In genomic region chr1:25924454-25924853, GRCh38 we compare ENCODE assay signal across 17 cellular contexts.
"Had no signal": no experiment of that assay in that cellular context is flagged by ENCODE, and none has a peak within 500 bp of the region (broad histone marks: within the 10 kb centered on the region; RNA-seq: fewer than 3 reads in every experiment).

No MANE protein-coding gene starts in this region.

- ATAC-seq: gastroesophageal sphincter, upper lobe of right lung had no signal

- DNase-seq: activated CD4-positive, alpha-beta T cell treated with anti-CD3 and anti-CD28 coated beads, Interleukin-2, amount 50 U/mL, for 1 hour; activated naive CD4-positive, alpha-beta T cell treated with anti-CD3 and anti-CD28 coated beads, Interleukin-2, amount 50 U/mL, for 16 hours; adrenal gland; colonic mucosa; effector CD8-positive, alpha-beta T cell; left ventricle myocardium inferior; ovary; stimulated activated CD4-positive, alpha-beta T cell treated with anti-CD3 and anti-CD28 coated beads, Interleukin-4, amount 100 ng/mL, for 1 hour; stimulated activated CD8-positive, alpha-beta memory T cell treated with anti-CD3 and anti-CD28 coated beads, Interleukin-4, amount 100 ng/mL, for 48 hours; testis; upper lobe of right lung had no signal

- H3K27ac ChIP-seq: colonic mucosa, epithelial cell of prostate, left ventricle myocardium inferior, ovary, testis, upper lobe of right lung had no signal

- H3K27ac Mint-ChIP-seq: activated T-helper 2 cell treated with anti-CD3 and anti-CD28 coated beads, Interferon-gamma antibody, Interleukin-2, Interleukin-4, amounts not matched to agents 10 μg/mL and 5 μg/mL and 100 μg/mL, durations not matched to agents 14 hours and 24 hours and 36 hours; memory B cell; stimulated activated naive CD8-positive, alpha-beta T cell treated with anti-CD3 and anti-CD28 coated beads, Interleukin-15, Interleukin-2, amounts not matched to agents 100 ng/mL and 50 ng/mL, for 24 hours had no signal

- H3K4me3 Mint-ChIP-seq: memory B cell had no signal

- H3K9me3 ChIP-seq: adrenal gland, colonic mucosa, gastroesophageal sphincter, left ventricle myocardium inferior, ovary, testis, upper lobe of right lung had no signal

- H3K36me3 Mint-ChIP-seq: memory B cell had no signal

- H3K27me3 ChIP-seq: colonic mucosa, ovary, testis, upper lobe of right lung had no signal

- H3K9me3 Mint-ChIP-seq: activated T-helper 2 cell treated with anti-CD3 and anti-CD28 coated beads, Interferon-gamma antibody, Interleukin-2, Interleukin-4, amounts not matched to agents 10 μg/mL and 5 μg/mL and 100 μg/mL, durations not matched to agents 14 hours and 24 hours and 36 hours; memory B cell; neural crest cell; stimulated activated naive CD8-positive, alpha-beta T cell treated with anti-CD3 and anti-CD28 coated beads, Interleukin-15, Interleukin-2, amounts not matched to agents 100 ng/mL and 50 ng/mL, for 24 hours had no signal
